Comparison of ENCODE assay signal across 8 cellular contexts in the genomic region with DNA sequence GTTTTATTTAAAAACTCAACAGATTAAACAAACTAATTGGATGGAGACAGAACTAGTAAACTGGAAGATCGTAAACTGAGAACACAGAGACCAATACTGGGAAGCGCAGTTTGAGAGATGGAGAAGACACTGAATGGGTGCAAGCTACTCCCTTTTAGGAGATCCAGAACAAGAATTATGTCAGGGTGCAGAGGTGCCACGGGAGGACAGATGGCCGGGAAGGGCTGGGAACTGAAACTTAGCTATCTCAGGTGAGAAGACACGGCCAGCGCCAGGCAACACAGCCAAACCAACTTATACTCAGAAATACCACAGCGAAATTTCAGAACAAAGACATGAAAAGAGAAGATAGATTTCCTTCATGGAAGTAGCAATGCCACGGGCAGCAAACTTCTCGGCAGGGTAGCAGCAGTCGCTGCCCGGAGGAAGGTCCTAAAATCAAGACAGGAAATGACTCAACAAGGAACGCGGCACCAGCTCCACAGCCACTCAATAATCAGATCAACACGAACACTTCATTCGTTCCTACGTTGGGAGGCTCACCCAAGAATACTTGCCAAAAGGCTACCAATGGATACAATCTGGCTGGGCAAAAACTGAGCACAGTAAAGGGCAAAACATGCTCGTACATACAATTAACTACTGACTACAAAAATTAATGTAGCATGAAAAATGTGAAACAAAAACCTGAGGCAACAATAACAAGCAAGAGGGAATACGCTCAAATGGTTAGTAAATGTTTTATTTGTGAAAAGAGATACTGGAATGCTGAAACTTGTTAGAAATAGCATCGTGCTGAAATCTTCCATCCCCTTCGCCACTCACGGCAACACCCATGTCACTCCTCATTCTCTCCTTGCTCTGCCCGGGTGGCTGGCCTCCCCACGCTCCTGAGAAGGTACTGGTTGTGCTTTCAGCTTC. TPM values are rescaled to one million over a fixed set of nuclear protein-coding genes. Genes with fewer than 3 reads are reported as not detected.
DNase-seq lines count a peak whose midpoint lies in the region; ATAC-seq and TF ChIP-seq lines count a peak whose summit lies in the region.

No MANE protein-coding gene starts in this region.

- peak overlapping the region; percentile 95 for H3K4me3 Mint-ChIP-seq in dendritic cell treated with granulocyte-macrophage colony-stimulating factor and Interleukin-4, amounts not matched to agents 40 ng/mL and 50 ng/mL, for 4 days

- no peaks in the 10 kb centered on the region for H3K27me3 Mint-ChIP-seq in dendritic cell treated with granulocyte-macrophage colony-stimulating factor and Interleukin-4, amounts not matched to agents 40 ng/mL and 50 ng/mL, for 4 days

- peak; percentile 71 for DNase-seq in A172 (ENCODE audit: low spot score)
- peak; percentile 85 for DNase-seq in RPMI7951 (ENCODE audit: low read depth)
- no peak for DNase-seq in NCI-H2196 treated with DMSO at 0.1 percent for 48 hours (lab: John Stamatoyannopoulos, UW; ENCODE audit: unreplicated experiment)
- DNase-seq in retina: no peak

- H3K36me3 ChIP-seq in neural cell (ENCODE audit: insufficient read depth, low read length): no peaks in the 10 kb centered on the region

- no peak overlapping the region for H2AFZ ChIP-seq in neural cell (ENCODE audit: low read depth, low read length)

- H3K79me2 ChIP-seq in neural cell (replicated peaks; ENCODE audit: insufficient read depth, low read length): peaks cover 18% of the 10 kb centered on the region

- intact Hi-C loops in dendritic cell treated with granulocyte-macrophage colony-stimulating factor and Interleukin-4, amounts not matched to agents 40 ng/mL and 50 ng/mL, for 4 days (cut with micrococcal nuclease): loop anchor here (2.0 to 5.0 kb wide), 2 partner anchors 67 to 97 kb away; a partner anchor contains a TSS

- peak overlapping the region; percentile 51 for H3K4me2 ChIP-seq in neural cell (ENCODE audit: low read length)

- H3K9me3 ChIP-seq in neural cell (ENCODE audit: low read length): no peaks in the 10 kb centered on the region

- H3K9ac ChIP-seq in neural cell (ENCODE audit: low read length): no peak overlapping the region

- ATAC-seq in GM18502 (IDR thresholded peaks at IDR 0.05; ENCODE audit: poor library complexity, unreplicated experiment): peak; percentile 27
- no peak for ATAC-seq in GM18520 (IDR thresholded peaks at IDR 0.05; ENCODE audit: unreplicated experiment)

- no peaks in the 10 kb centered on the region for H3K9me2 ChIP-seq in neural cell (ENCODE audit: insufficient read depth, low read length)

- no peaks in the 10 kb centered on the region for H4K20me1 ChIP-seq in neural cell (ENCODE audit: insufficient read depth)

- TF ChIP-seq EP300 in neural cell (conservative IDR thresholded peaks at IDR 0.05; ENCODE audit: poor library complexity, severe bottlenecking): no peak

- no peaks in the 10 kb centered on the region for H3K27me3 ChIP-seq in neural cell (ENCODE audit: insufficient read depth, low read depth, low read length)

- peak overlapping the region; percentile 98 for H3K27ac Mint-ChIP-seq in dendritic cell treated with granulocyte-macrophage colony-stimulating factor and Interleukin-4, amounts not matched to agents 40 ng/mL and 50 ng/mL, for 4 days

- no peak overlapping the region for H3K27ac ChIP-seq in neural cell (ENCODE audit: low read length)

- H3K4me3 ChIP-seq in neural cell (ENCODE audit: low read length): peak overlapping the region; percentile 83

- H3F3A ChIP-seq in neural cell (ENCODE audit: insufficient read depth, low read length, poor library complexity, severe bottlenecking): no peaks in the 10 kb centered on the region

- H3K36me3 Mint-ChIP-seq in dendritic cell treated with granulocyte-macrophage colony-stimulating factor and Interleukin-4, amounts not matched to agents 40 ng/mL and 50 ng/mL, for 4 days (ENCODE audit: low read depth): peaks cover 77% of the 10 kb centered on the region

- H3K4me1 Mint-ChIP-seq in dendritic cell treated with granulocyte-macrophage colony-stimulating factor and Interleukin-4, amounts not matched to agents 40 ng/mL and 50 ng/mL, for 4 days (ENCODE audit: low read depth): peaks cover 69% of the 10 kb centered on the region

- no peak for TF ChIP-seq RAD21 in neural cell (conservative IDR thresholded peaks at IDR 0.05)

- H3K9me3 Mint-ChIP-seq in dendritic cell treated with granulocyte-macrophage colony-stimulating factor and Interleukin-4, amounts not matched to agents 40 ng/mL and 50 ng/mL, for 4 days: no peaks in the 10 kb centered on the region

- TF ChIP-seq CTCF in neural cell (IDR thresholded peaks at IDR 0.05; ENCODE audit: poor library complexity, severe bottlenecking): no peak

TF ChIP-seq in neural cell, 6 proteins besides CTCF, POLR2A, EP300 and RAD21:
- TF ChIP-seq EZH2 (IDR thresholded peaks at IDR 0.05; ENCODE audit: borderline replicate concordance, insufficient read depth, low read length, poor library complexity, severe bottlenecking) (no peak), TAF1 (IDR thresholded peaks at IDR 0.05; ENCODE audit: low read depth) (no peak), POLR2AphosphoS5 (IDR thresholded peaks at IDR 0.05) (no peak), SMC3 (conservative IDR thresholded peaks at IDR 0.05; ENCODE audit: poor library complexity) (no peak), MXI1 (conservative IDR thresholded peaks at IDR 0.05; ENCODE audit: poor library complexity, severe bottlenecking) (no peak)
- TF ChIP-seq, protein P1, sequence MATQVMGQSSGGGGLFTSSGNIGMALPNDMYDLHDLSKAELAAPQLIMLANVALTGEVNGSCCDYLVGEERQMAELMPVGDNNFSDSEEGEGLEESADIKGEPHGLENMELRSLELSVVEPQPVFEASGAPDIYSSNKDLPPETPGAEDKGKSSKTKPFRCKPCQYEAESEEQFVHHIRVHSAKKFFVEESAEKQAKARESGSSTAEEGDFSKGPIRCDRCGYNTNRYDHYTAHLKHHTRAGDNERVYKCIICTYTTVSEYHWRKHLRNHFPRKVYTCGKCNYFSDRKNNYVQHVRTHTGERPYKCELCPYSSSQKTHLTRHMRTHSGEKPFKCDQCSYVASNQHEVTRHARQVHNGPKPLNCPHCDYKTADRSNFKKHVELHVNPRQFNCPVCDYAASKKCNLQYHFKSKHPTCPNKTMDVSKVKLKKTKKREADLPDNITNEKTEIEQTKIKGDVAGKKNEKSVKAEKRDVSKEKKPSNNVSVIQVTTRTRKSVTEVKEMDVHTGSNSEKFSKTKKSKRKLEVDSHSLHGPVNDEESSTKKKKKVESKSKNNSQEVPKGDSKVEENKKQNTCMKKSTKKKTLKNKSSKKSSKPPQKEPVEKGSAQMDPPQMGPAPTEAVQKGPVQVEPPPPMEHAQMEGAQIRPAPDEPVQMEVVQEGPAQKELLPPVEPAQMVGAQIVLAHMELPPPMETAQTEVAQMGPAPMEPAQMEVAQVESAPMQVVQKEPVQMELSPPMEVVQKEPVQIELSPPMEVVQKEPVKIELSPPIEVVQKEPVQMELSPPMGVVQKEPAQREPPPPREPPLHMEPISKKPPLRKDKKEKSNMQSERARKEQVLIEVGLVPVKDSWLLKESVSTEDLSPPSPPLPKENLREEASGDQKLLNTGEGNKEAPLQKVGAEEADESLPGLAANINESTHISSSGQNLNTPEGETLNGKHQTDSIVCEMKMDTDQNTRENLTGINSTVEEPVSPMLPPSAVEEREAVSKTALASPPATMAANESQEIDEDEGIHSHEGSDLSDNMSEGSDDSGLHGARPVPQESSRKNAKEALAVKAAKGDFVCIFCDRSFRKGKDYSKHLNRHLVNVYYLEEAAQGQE (IDR thresholded peaks at IDR 0.05; ENCODE audit: borderline replicate concordance): no peak

RNA-seq across cellular contexts. Expression of a gene that starts 2.2 kb away (rescaled TPM):
- 1.6 and 2.7 TPM in 2 replicates for total RNA-seq in A172 (2014; rRNA removed; shearing (Covaris generic))
- 3.0 and 4.3 TPM in 2 replicates for total RNA-seq in RPMI7951 (2014; rRNA removed; shearing (Covaris generic))
- polyA plus RNA-seq in neural cell: 26.7 and 35.7 TPM in 2 replicates
- 22.6 and 25.2 TPM in 2 replicates for polyA minus RNA-seq in neural cell

RNA-seq across cellular contexts. Expression of a gene that starts 22.1 kb away (rescaled TPM):
- total RNA-seq in A172 (2014; rRNA removed; shearing (Covaris generic)): 19.4 and 23.0 TPM in 2 replicates
- 16.6 and 16.7 TPM in 2 replicates for total RNA-seq in RPMI7951 (2014; rRNA removed; shearing (Covaris generic))
- polyA plus RNA-seq in neural cell: 23.2 and 36.2 TPM in 2 replicates
- 14.1 and 15.3 TPM in 2 replicates for polyA minus RNA-seq in neural cell

Comparison
In these comparisons a context has a peak if more than half of its experiments do, and no peak if none do; other contexts are left out.
1. DNase-seq: peak in A172 (single experiment) and RPMI7951 (single experiment); none in NCI-H2196 treated with DMSO at 0.1 percent for 48 hours (single experiment) and retina (single experiment).